ENCODE assay signal across 15 cellular contexts in genomic region chr1:17181785-17182464, GRCh38. TPM values are rescaled to one million over a fixed set of nuclear protein-coding genes. Genes with fewer than 3 reads are reported as not detected.
A peak's percentile ranks its signal among the peaks of the same experiment; 100 is the strongest.
DNase-seq lines count a peak whose midpoint lies in the region; ATAC-seq, FAIRE-seq and TF ChIP-seq lines count a peak whose summit lies in the region.
"Had no signal": no experiment of that assay in that cellular context is flagged by ENCODE, and none has a peak within 500 bp of the region (broad histone marks: within the 10 kb centered on the region; RNA-seq: fewer than 3 reads in every experiment).

No MANE protein-coding gene starts in this region.

- no peaks in the 10 kb centered on the region for H4K20me1 ChIP-seq in BLaER1 treated with 17β-estradiol and CSF1 and Interleukin-3, amounts not matched to agents 10 nM and 100 nM

- no peaks in the 10 kb centered on the region for H3K36me3 ChIP-seq in BLaER1 treated with 17β-estradiol and CSF1 and Interleukin-3, amounts not matched to agents 10 nM and 100 nM
- H3K36me3 ChIP-seq in BE2C: no peaks in the 10 kb centered on the region
- H3K36me3 ChIP-seq: breast epithelium, upper lobe of left lung had no signal

- no peak for TF ChIP-seq CTCF in BE2C (IDR thresholded peaks at IDR 0.05; ENCODE audit: low read depth, low read length)

- H3K9me3 ChIP-seq in BLaER1 treated with 17β-estradiol and CSF1 and Interleukin-3, amounts not matched to agents 10 nM and 100 nM (replicated peaks in 1 of 11): no peaks in the 10 kb centered on the region
- H3K9me3 ChIP-seq in mononuclear cell (ENCODE audit: low read depth, low read length) (no peaks in the 10 kb centered on the region), BE2C (no peaks in the 10 kb centered on the region)
- H3K9me3 ChIP-seq: breast epithelium, upper lobe of left lung had no signal

- FAIRE-seq in GM19239 (lab: Jason Lieb, UNC): peak; percentile 64

- H3K27me3 Mint-ChIP-seq in T-helper 2 cell treated with Interferon-gamma antibody and Interleukin-4, amounts not matched to agents 5 μg/mL and 100 μg/mL, for 36 hours (ENCODE audit: low read depth): peaks cover 29% of the 10 kb centered on the region

- H3K9me3 Mint-ChIP-seq in T-helper 2 cell treated with Interferon-gamma antibody and Interleukin-4, amounts not matched to agents 5 μg/mL and 100 μg/mL, for 36 hours: no peaks in the 10 kb centered on the region

- no peak overlapping the region; a peak in 1 of 22 replicates for H3K9ac ChIP-seq in BLaER1 treated with 17β-estradiol and CSF1 and Interleukin-3, amounts not matched to agents 10 nM and 100 nM
- H3K9ac ChIP-seq: SK-N-SH had no signal

- peak overlapping the region; percentile 73 to 90 (median 84) for H3K4me2 ChIP-seq in BLaER1 treated with 17β-estradiol and CSF1 and Interleukin-3, amounts not matched to agents 10 nM and 100 nM
- H3K4me2 ChIP-seq: SK-N-SH had no signal

- DNase-seq in GM19239 (ENCODE audit: insufficient read length, low spot score) (peak; percentile 20), NCI-H2107 (lab: John Stamatoyannopoulos, UW) (no peak), BE2C (no peak)
- DNase-seq in T-helper 2 cell treated with Interferon-gamma antibody and Interleukin-4, amounts not matched to agents 5 μg/mL and 100 μg/mL, for 36 hours (ENCODE audit: low spot score): no peak
- DNase-seq: C1 segment of cervical spinal cord, NCI-H1105, right cardiac atrium, SK-N-SH, upper lobe of left lung had no signal

- no peak for ATAC-seq in GM21423 (IDR thresholded peaks at IDR 0.05; ENCODE audit: unreplicated experiment)
- no peak for ATAC-seq in GM21360 (IDR thresholded peaks at IDR 0.05; ENCODE audit: unreplicated experiment)
- ATAC-seq: right cardiac atrium had no signal

- peaks cover 22 to 59% (median 46%) of the 10 kb centered on the region in 10 experiments for H3K4me1 ChIP-seq in BLaER1 treated with 17β-estradiol and CSF1 and Interleukin-3, amounts not matched to agents 10 nM and 100 nM
- H3K4me1 ChIP-seq in mononuclear cell (ENCODE audit: insufficient read depth, low read length) (peaks cover 18% of the 10 kb centered on the region), BE2C (no peaks in the 10 kb centered on the region)
- H3K4me1 ChIP-seq: breast epithelium, upper lobe of left lung had no signal

- no peaks in the 10 kb centered on the region for H3K36me3 Mint-ChIP-seq in T-helper 2 cell treated with Interferon-gamma antibody and Interleukin-4, amounts not matched to agents 5 μg/mL and 100 μg/mL, for 36 hours (ENCODE audit: low read depth)
- H3K36me3 Mint-ChIP-seq: mesothelial cell of epicardium had no signal

- H3K4me3 Mint-ChIP-seq in T-helper 2 cell treated with Interferon-gamma antibody and Interleukin-4, amounts not matched to agents 5 μg/mL and 100 μg/mL, for 36 hours: peak overlapping the region; percentile 38
- H3K4me3 Mint-ChIP-seq: mesothelial cell of epicardium had no signal

- H3K4me1 Mint-ChIP-seq in T-helper 2 cell treated with Interferon-gamma antibody and Interleukin-4, amounts not matched to agents 5 μg/mL and 100 μg/mL, for 36 hours (ENCODE audit: low read depth): peaks cover 13% of the 10 kb centered on the region

- H3K27me3 ChIP-seq in BLaER1 treated with 17β-estradiol and CSF1 and Interleukin-3, amounts not matched to agents 10 nM and 100 nM: no peaks in the 10 kb centered on the region
- H3K27me3 ChIP-seq in mononuclear cell (ENCODE audit: insufficient read depth, low read length) (no peaks in the 10 kb centered on the region), BE2C (no peaks in the 10 kb centered on the region)
- H3K27me3 ChIP-seq: breast epithelium, upper lobe of left lung had no signal

- H3K27ac ChIP-seq in BLaER1 treated with 17β-estradiol and CSF1 and Interleukin-3, amounts not matched to agents 10 nM and 100 nM: peak overlapping the region in 7 of 11 experiments; percentile 16 to 70 (median 51); a peak in 11 of 22 replicates
- H3K27ac ChIP-seq: breast epithelium, upper lobe of left lung had no signal

- H3K4me3 ChIP-seq in BLaER1 treated with 17β-estradiol and CSF1 and Interleukin-3, amounts not matched to agents 10 nM and 100 nM: peak overlapping the region in 2 of 10 experiments; percentile 33 to 48; a peak in 6 of 20 replicates
- H3K4me3 ChIP-seq in mononuclear cell (ENCODE audit: low read length) (peak overlapping the region; percentile 1), BE2C (ENCODE audit: low read depth, low read length) (no peak overlapping the region)
- H3K4me3 ChIP-seq: breast epithelium, upper lobe of left lung had no signal

- H3K27ac Mint-ChIP-seq in T-helper 2 cell treated with Interferon-gamma antibody and Interleukin-4, amounts not matched to agents 5 μg/mL and 100 μg/mL, for 36 hours: no peak overlapping the region
- H3K27ac Mint-ChIP-seq: mesothelial cell of epicardium had no signal

RNA-seq across cellular contexts. Expression of gene PADI1, which starts 23.0 kb away (rescaled TPM):
- total RNA-seq in mononuclear cell: not detected
- polyA plus RNA-seq in BE2C (2012; ENCODE audit: insufficient read depth, insufficient read length, low read depth): not detected
- total RNA-seq: mesothelial cell of epicardium, right cardiac atrium, upper lobe of left lung had no signal
- polyA plus RNA-seq: right cardiac atrium had no signal
